18 cellular contexts compared by ENCODE assay signal in genomic region chr5:6718161-6718681, GRCh38. TPM values are rescaled to one million over a fixed set of nuclear protein-coding genes. Genes with fewer than 3 reads are reported as not detected.
DNase-seq lines count a peak whose midpoint lies in the region; ATAC-seq and TF ChIP-seq lines count a peak whose summit lies in the region.
"Had no signal": no experiment of that assay in that cellular context is flagged by ENCODE, and none has a peak within 500 bp of the region (broad histone marks: within the 10 kb centered on the region; RNA-seq: fewer than 3 reads in every experiment).

No MANE protein-coding gene starts in this region.

- H3K9me3 Mint-ChIP-seq in WTC11 (no peaks in the 10 kb centered on the region), nephron (no peaks in the 10 kb centered on the region)
- H3K9me3 Mint-ChIP-seq: mesothelial cell of epicardium had no signal

- H3K4me3 Mint-ChIP-seq in WTC11 = no peak overlapping the region
- peak overlapping the region; percentile 41 to 61 (median 55) for H3K4me3 Mint-ChIP-seq in nephron
- H3K4me3 Mint-ChIP-seq: mesothelial cell of epicardium had no signal

- peak overlapping the region; percentile 25 for H3K27ac Mint-ChIP-seq in WTC11
- H3K27ac Mint-ChIP-seq in nephron = peak overlapping the region in 1 of 3 experiments; percentile 25
- H3K27ac Mint-ChIP-seq: mesothelial cell of epicardium had no signal

- H3K27me3 ChIP-seq in BLaER1 treated with 17β-estradiol and CSF1 and Interleukin-3, amounts not matched to agents 10 nM and 100 nM = no peaks in the 10 kb centered on the region
- H3K27me3 ChIP-seq: BE2C, dorsolateral prefrontal cortex had no signal

- peaks cover 7 to 53% (median 32%) of the 10 kb centered on the region in 11 experiments; a peak in 17 of 22 replicates for H3K36me3 ChIP-seq in BLaER1 treated with 17β-estradiol and CSF1 and Interleukin-3, amounts not matched to agents 10 nM and 100 nM

- 0 out of 22 replicates have a peak overlapping the region, but pooled peaks of 2 of the 11 experiments have one; percentile 15 to 90 for H3K9ac ChIP-seq in BLaER1 treated with 17β-estradiol and CSF1 and Interleukin-3, amounts not matched to agents 10 nM and 100 nM

- no peaks in the 10 kb centered on the region for H3K9me3 ChIP-seq in BLaER1 treated with 17β-estradiol and CSF1 and Interleukin-3, amounts not matched to agents 10 nM and 100 nM (replicated peaks in 1 of 11)
- H3K9me3 ChIP-seq: BE2C, psoas muscle had no signal

- POLR2A ChIA-PET in WTC11 (lab: Charles Lee) = no interaction called here

- CTCF ChIA-PET in WTC11 (lab: Charles Lee) = interaction anchor here (1.7 kb wide), 1 partner anchor 27 kb away, joined by 4 read pairs; no protein-coding TSS in a partner anchor

- peaks cover 5% of the 10 kb centered on the region; the same call in 1 of the 2 replicates for H3K36me3 Mint-ChIP-seq in WTC11
- H3K36me3 Mint-ChIP-seq in nephron (ENCODE audit: low read depth) = peaks cover 3% of the 10 kb centered on the region
- H3K36me3 Mint-ChIP-seq: mesothelial cell of epicardium had no signal

- DNase-seq in WTC11 (ENCODE audit: low spot score) = no peak
- DNase-seq in NCI-H226 = no peak
- no peak for DNase-seq in SHP77 treated with DMSO at 0.1 percent for 48 hours (lab: John Stamatoyannopoulos, UW)
- DNase-seq in SK-N-DZ (ENCODE audit: low spot score) = no peak
- DNase-seq in NCI-H524 treated with DMSO at 0.1 percent for 48 hours (lab: John Stamatoyannopoulos, UW) = no peak
- DNase-seq: BE2C, dorsolateral prefrontal cortex, EL, GOT3, KG1, NCI-H1930, NCI-H774, psoas muscle, SHP77 had no signal

- peaks cover 76 to 85% (median 81%) of the 10 kb centered on the region in 10 experiments for H3K4me1 ChIP-seq in BLaER1 treated with 17β-estradiol and CSF1 and Interleukin-3, amounts not matched to agents 10 nM and 100 nM

- TF ChIP-seq CTCF in WTC11 (IDR thresholded peaks at IDR 0.05) (no peak), nephron (IDR thresholded peaks at IDR 0.05; ENCODE audit: unreplicated experiment in 3 of 3) (no peak)

- H3K27ac ChIP-seq in BLaER1 treated with 17β-estradiol and CSF1 and Interleukin-3, amounts not matched to agents 10 nM and 100 nM = no peak overlapping the region
- H3K27ac ChIP-seq: dorsolateral prefrontal cortex had no signal

- H3K4me3 ChIP-seq in BLaER1 treated with 17β-estradiol and CSF1 and Interleukin-3, amounts not matched to agents 10 nM and 100 nM = no peak overlapping the region

- H3K4me1 Mint-ChIP-seq in WTC11 (peaks cover 72% of the 10 kb centered on the region), nephron (peaks cover 82% of the 10 kb centered on the region)

- H4K20me1 ChIP-seq in BLaER1 treated with 17β-estradiol and CSF1 and Interleukin-3, amounts not matched to agents 10 nM and 100 nM = peaks cover 85 to 92% (median 92%) of the 10 kb centered on the region in 11 experiments

- ATAC-seq in GM19397 (IDR thresholded peaks at IDR 0.05; ENCODE audit: unreplicated experiment) (peak; percentile 27), WTC11 (no peak)
- ATAC-seq: psoas muscle had no signal

- H3K27me3 Mint-ChIP-seq in WTC11 (ENCODE audit: low read depth) = no peaks in the 10 kb centered on the region
- H3K27me3 Mint-ChIP-seq in nephron (ENCODE audit: low read depth) = no peaks in the 10 kb centered on the region

- peak overlapping the region; percentile 91 to 99 (median 95) for H3K4me2 ChIP-seq in BLaER1 treated with 17β-estradiol and CSF1 and Interleukin-3, amounts not matched to agents 10 nM and 100 nM

TF ChIP-seq in WTC11, 78 proteins besides CTCF, POLR2A, EP300 and RAD21:
- TF ChIP-seq JAZF1 (CRISPR knock-in tag; IDR thresholded peaks at IDR 0.05) (no peak), TCF7 (CRISPR knock-in tag; IDR thresholded peaks at IDR 0.05; ENCODE audit: low read depth) (no peak), USF1 (CRISPR knock-in tag; IDR thresholded peaks at IDR 0.05) (no peak), ZNF423 (CRISPR knock-in tag; IDR thresholded peaks at IDR 0.05) (no peak), MLX (CRISPR knock-in tag; IDR thresholded peaks at IDR 0.05) (no peak), NR2C2 (CRISPR knock-in tag; IDR thresholded peaks at IDR 0.05) (no peak), ZNF416 (CRISPR knock-in tag; IDR thresholded peaks at IDR 0.05) (no peak), PRRX2 (CRISPR knock-in tag; IDR thresholded peaks at IDR 0.05) (no peak), ETV6 (CRISPR knock-in tag; IDR thresholded peaks at IDR 0.05) (no peak), JUN (CRISPR knock-in tag; IDR thresholded peaks at IDR 0.05) (no peak), PREB (CRISPR knock-in tag; IDR thresholded peaks at IDR 0.05; ENCODE audit: borderline replicate concordance) (no peak), RELA (CRISPR knock-in tag; IDR thresholded peaks at IDR 0.05; ENCODE audit: borderline replicate concordance) (no peak), ZNF138 (CRISPR knock-in tag; conservative IDR thresholded peaks at IDR 0.05) (no peak), NFE2L1 (CRISPR knock-in tag; IDR thresholded peaks at IDR 0.05) (no peak), RORB (CRISPR knock-in tag; IDR thresholded peaks at IDR 0.05) (no peak), ERG (CRISPR knock-in tag; IDR thresholded peaks at IDR 0.05) (no peak), MAX (CRISPR knock-in tag; IDR thresholded peaks at IDR 0.05) (no peak), NFYB (CRISPR knock-in tag; conservative IDR thresholded peaks at IDR 0.05; ENCODE audit: low read depth) (no peak), TP53 (CRISPR knock-in tag; IDR thresholded peaks at IDR 0.05) (no peak), SMAD4 (CRISPR knock-in tag; IDR thresholded peaks at IDR 0.05) (no peak)

RNA-seq across cellular contexts. Expression of gene TENT4A, which starts 5.0 kb away (rescaled TPM):
- 28.7 to 29.4 TPM (median 29.2 TPM) in 3 replicates for total RNA-seq in WTC11 (2021)
- 11.5 and 16.6 TPM in 2 replicates for polyA plus RNA-seq in SK-N-DZ (2014; cell fraction: cytosol; rRNA removed)
- 57.7 and 92.4 TPM in 2 replicates for polyA plus RNA-seq in SK-N-DZ (2014; cell fraction: nucleus; rRNA removed)
